8 cellular contexts compared by ENCODE assay signal in the genomic region with DNA sequence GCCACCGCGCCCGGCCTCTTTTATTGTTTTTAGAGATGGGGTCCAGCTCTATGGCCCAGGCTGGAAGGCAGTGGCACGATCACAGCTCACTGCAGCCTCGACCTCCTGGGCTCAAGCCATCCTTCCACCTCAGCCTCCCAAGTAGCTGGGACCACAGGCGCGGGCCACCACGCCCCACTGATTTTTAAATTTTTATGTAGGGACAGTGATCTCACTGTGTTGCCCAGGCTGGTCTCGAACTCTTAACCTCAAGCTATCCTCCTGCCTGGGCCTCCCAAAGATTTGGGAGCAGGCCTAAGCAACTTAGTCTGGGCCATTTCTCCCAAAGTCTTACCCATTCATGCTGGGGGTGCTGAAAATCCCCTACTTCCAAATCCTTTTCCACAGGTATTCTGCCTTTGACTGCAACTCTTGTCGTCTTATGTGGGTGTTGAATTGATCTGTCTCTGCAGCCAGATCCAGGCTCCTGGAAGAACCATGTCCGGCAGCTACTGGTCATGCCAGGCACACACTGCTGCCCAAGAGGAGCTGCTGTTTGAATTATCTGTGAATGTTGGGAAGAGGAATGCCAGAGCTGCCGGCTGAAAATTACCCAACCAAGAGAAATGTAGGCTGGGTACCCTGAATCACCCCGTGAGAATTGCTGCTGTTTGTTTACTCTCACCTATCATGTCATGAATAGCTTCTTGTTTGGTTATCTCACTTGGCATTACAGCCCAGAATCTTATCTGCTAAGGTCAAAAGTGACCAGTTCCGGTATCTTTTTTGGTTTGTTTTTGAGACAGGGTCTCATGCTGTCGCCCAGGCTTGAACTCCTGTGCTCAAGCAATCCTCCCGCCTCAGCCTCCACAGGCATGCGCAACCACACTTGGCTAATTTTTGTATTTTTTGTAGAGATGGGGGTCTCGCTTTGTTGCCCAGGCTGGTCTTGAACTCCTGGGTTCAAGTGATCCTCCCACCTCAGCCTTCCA. TPM values are rescaled to one million over a fixed set of nuclear protein-coding genes. Genes with fewer than 3 reads are reported as not detected.
A peak's percentile ranks its signal among the peaks of the same experiment; 100 is the strongest.
DNase-seq lines count a peak whose midpoint lies in the region; ATAC-seq and TF ChIP-seq lines count a peak whose summit lies in the region.

No MANE protein-coding gene starts in this region.

- peaks cover 35% of the 10 kb centered on the region for H3K36me3 Mint-ChIP-seq in activated CD4-positive, alpha-beta T cell treated with anti-CD3 and anti-CD28 coated beads for 36 hours (ENCODE audit: low read depth)
- H3K36me3 Mint-ChIP-seq in activated CD8-positive, alpha-beta T cell treated with anti-CD3 and anti-CD28 coated beads for 36 hours (ENCODE audit: low read depth) = peaks cover 19% of the 10 kb centered on the region

- intact Hi-C loops in activated CD4-positive, alpha-beta T cell treated with anti-CD3 and anti-CD28 coated beads for 36 hours (cut with DNase I, micrococcal nuclease) = no loop called here
- intact Hi-C loops in activated CD8-positive, alpha-beta T cell treated with anti-CD3 and anti-CD28 coated beads for 36 hours (cut with micrococcal nuclease) = no loop called here

- H3K27me3 Mint-ChIP-seq in activated CD4-positive, alpha-beta T cell treated with anti-CD3 and anti-CD28 coated beads for 36 hours = no peaks in the 10 kb centered on the region
- no peaks in the 10 kb centered on the region for H3K27me3 Mint-ChIP-seq in activated CD8-positive, alpha-beta T cell treated with anti-CD3 and anti-CD28 coated beads for 36 hours

- TF ChIP-seq POLR2A in suprapubic skin (IDR thresholded peaks at IDR 0.05) = no peak

- peak overlapping the region; percentile 83 for H3K4me3 Mint-ChIP-seq in activated CD4-positive, alpha-beta T cell treated with anti-CD3 and anti-CD28 coated beads for 36 hours
- peak overlapping the region; percentile 84 for H3K4me3 Mint-ChIP-seq in activated CD8-positive, alpha-beta T cell treated with anti-CD3 and anti-CD28 coated beads for 36 hours

- H3K9me3 ChIP-seq in suprapubic skin = no peaks in the 10 kb centered on the region

- no peak for TF ChIP-seq CTCF in activated CD8-positive, alpha-beta T cell treated with anti-CD3 and anti-CD28 coated beads for 36 hours (IDR thresholded peaks at IDR 0.05)
- no peak for TF ChIP-seq CTCF in suprapubic skin (IDR thresholded peaks at IDR 0.05)
- TF ChIP-seq CTCF in GM20000 (IDR thresholded peaks at IDR 0.05; ENCODE audit: extremely low read depth, missing control alignments) = no peak

- H3K27me3 ChIP-seq in suprapubic skin = no peaks in the 10 kb centered on the region

- POLR2A ChIA-PET in activated CD4-positive, alpha-beta T cell treated with anti-CD3 and anti-CD28 coated beads for 36 hours (lab: Charles Lee) = interaction anchor here (1.6 kb wide), 1 partner anchor 11 kb away, joined by 8 read pairs; the partner anchor contains the start of gene INTS15
- POLR2A ChIA-PET in activated CD8-positive, alpha-beta T cell treated with anti-CD3 and anti-CD28 coated beads for 36 hours (lab: Charles Lee) = interaction anchor here (1.2 to 4.0 kb wide), 4 partner anchors 11 to 34 kb away, joined by 4 to 18 read pairs (median 4); partner anchors contain the start of gene INTS15

- 87% methylated on average over 18 of the region's 18 CpGs for WGBS in suprapubic skin

- peaks cover 24% of the 10 kb centered on the region for H3K36me3 ChIP-seq in suprapubic skin

- no peak for ATAC-seq in activated CD4-positive, alpha-beta T cell treated with anti-CD3 and anti-CD28 coated beads for 36 hours
- ATAC-seq in activated CD8-positive, alpha-beta T cell treated with anti-CD3 and anti-CD28 coated beads for 36 hours = no peak
- ATAC-seq in HG02610 (IDR thresholded peaks at IDR 0.05; ENCODE audit: unreplicated experiment) = no peak

- no peak overlapping the region for H3K27ac ChIP-seq in suprapubic skin

- H3K9me3 Mint-ChIP-seq in activated CD4-positive, alpha-beta T cell treated with anti-CD3 and anti-CD28 coated beads for 36 hours (ENCODE audit: low read depth) = no peaks in the 10 kb centered on the region
- H3K9me3 Mint-ChIP-seq in activated CD8-positive, alpha-beta T cell treated with anti-CD3 and anti-CD28 coated beads for 36 hours = no peaks in the 10 kb centered on the region

- no peak for TF ChIP-seq EP300 in suprapubic skin (IDR thresholded peaks at IDR 0.05)

- peaks cover 8% of the 10 kb centered on the region for H3K4me1 ChIP-seq in suprapubic skin

- peak overlapping the region; percentile 73 for H3K4me3 ChIP-seq in suprapubic skin

- no peak for DNase-seq in activated CD4-positive, alpha-beta T cell treated with anti-CD3 and anti-CD28 coated beads for 36 hours
- DNase-seq in activated CD4-positive, alpha-beta T cell treated with anti-CD3 and anti-CD28 coated beads, Interleukin-2, amount 50 U/mL, for 48 hours = no peak
- no peak for DNase-seq in activated CD8-positive, alpha-beta T cell treated with anti-CD3 and anti-CD28 coated beads for 36 hours
- DNase-seq in iris pigment epithelial cell (ENCODE audit: low read depth) = peak; percentile 41
- no peak for DNase-seq in suprapubic skin (ENCODE audit: low spot score in 2 of 2)
- no peak for DNase-seq in stimulated activated naive CD4-positive, alpha-beta T cell (lab: John Stamatoyannopoulos, UW)
- no peak for DNase-seq in GM20000 (ENCODE audit: low spot score)

- CTCF ChIA-PET in activated CD4-positive, alpha-beta T cell treated with anti-CD3 and anti-CD28 coated beads for 36 hours (lab: Charles Lee) = interaction anchor here (0.7 to 1.7 kb wide), 5 partner anchors 10 to 62 kb away, joined by 3 to 8 read pairs (median 4); partner anchors contain the start of gene INTS15
- CTCF ChIA-PET in activated CD8-positive, alpha-beta T cell treated with anti-CD3 and anti-CD28 coated beads for 36 hours (lab: Charles Lee) = interaction anchor here (0.7 to 5.9 kb wide), 4 partner anchors 11 to 22 kb away, joined by 3 to 44 read pairs (median 4); partner anchors contain the start of gene INTS15

- peak overlapping the region; percentile 88 for H3K27ac Mint-ChIP-seq in activated CD4-positive, alpha-beta T cell treated with anti-CD3 and anti-CD28 coated beads for 36 hours
- H3K27ac Mint-ChIP-seq in activated CD8-positive, alpha-beta T cell treated with anti-CD3 and anti-CD28 coated beads for 36 hours = peak overlapping the region; percentile 89

- H3K4me1 Mint-ChIP-seq in activated CD4-positive, alpha-beta T cell treated with anti-CD3 and anti-CD28 coated beads for 36 hours = peaks cover 25% of the 10 kb centered on the region
- peaks cover 28% of the 10 kb centered on the region for H3K4me1 Mint-ChIP-seq in activated CD8-positive, alpha-beta T cell treated with anti-CD3 and anti-CD28 coated beads for 36 hours (ENCODE audit: low read depth)

RNA-seq across cellular contexts. Expression of gene ZDHHC4, which starts 1.1 kb away (rescaled TPM):
- total RNA-seq in activated CD4-positive, alpha-beta T cell treated with anti-CD3 and anti-CD28 coated beads for 36 hours = 10 to 100 TPM; 30.1 to 34.1 TPM
- total RNA-seq in activated CD8-positive, alpha-beta T cell treated with anti-CD3 and anti-CD28 coated beads for 36 hours = 10 to 100 TPM; 27.8 to 32.0 TPM
- total RNA-seq in suprapubic skin = 10 to 100 TPM; 22.2 to 37.3 (median 26.2) TPM

RNA-seq across cellular contexts. Expression of gene INTS15, which starts 11.4 kb away (rescaled TPM):
- 10 to 100 TPM; 27.8 to 31.8 TPM for total RNA-seq in activated CD4-positive, alpha-beta T cell treated with anti-CD3 and anti-CD28 coated beads for 36 hours
- 10 to 100 TPM; 26.8 to 29.8 TPM for total RNA-seq in activated CD8-positive, alpha-beta T cell treated with anti-CD3 and anti-CD28 coated beads for 36 hours
- total RNA-seq in suprapubic skin = 10 to 100 TPM; 28.4 to 47.9 (median 39.4) TPM

RNA-seq across cellular contexts. Expression of gene GRID2IP, which starts 27.1 kb away (rescaled TPM):
- under 1 TPM; 0.05 to 0.11 TPM for total RNA-seq in activated CD4-positive, alpha-beta T cell treated with anti-CD3 and anti-CD28 coated beads for 36 hours
- total RNA-seq in activated CD8-positive, alpha-beta T cell treated with anti-CD3 and anti-CD28 coated beads for 36 hours = under 1 TPM; 0.18 to 0.23 TPM
- total RNA-seq in suprapubic skin = 1 to 10 TPM in 1 of 4 donors, under 1 TPM in 3; 0.16 to 1.0 (median 0.62) TPM

RNA-seq across cellular contexts. Expression of gene ZNF853, which starts 37.0 kb away (rescaled TPM):
- total RNA-seq in activated CD4-positive, alpha-beta T cell treated with anti-CD3 and anti-CD28 coated beads for 36 hours = 1 to 10 TPM; 1.2 to 1.3 TPM
- 1 to 10 TPM; 1.3 to 1.8 TPM for total RNA-seq in activated CD8-positive, alpha-beta T cell treated with anti-CD3 and anti-CD28 coated beads for 36 hours
- total RNA-seq in suprapubic skin = 1 to 10 TPM; 1.6 to 4.6 (median 3.7) TPM

RNA-seq across cellular contexts. Expression of gene ZNF316, which starts 58.7 kb away (rescaled TPM):
- total RNA-seq in activated CD4-positive, alpha-beta T cell treated with anti-CD3 and anti-CD28 coated beads for 36 hours = 10 to 100 TPM; 15.7 to 20.8 TPM
- 10 to 100 TPM; 17.7 to 18.8 TPM for total RNA-seq in activated CD8-positive, alpha-beta T cell treated with anti-CD3 and anti-CD28 coated beads for 36 hours
- total RNA-seq in suprapubic skin = 10 to 100 TPM; 20.8 to 58.6 (median 30.6) TPM
